1 cellular context compared by ENCODE assay signal in the genomic region with DNA sequence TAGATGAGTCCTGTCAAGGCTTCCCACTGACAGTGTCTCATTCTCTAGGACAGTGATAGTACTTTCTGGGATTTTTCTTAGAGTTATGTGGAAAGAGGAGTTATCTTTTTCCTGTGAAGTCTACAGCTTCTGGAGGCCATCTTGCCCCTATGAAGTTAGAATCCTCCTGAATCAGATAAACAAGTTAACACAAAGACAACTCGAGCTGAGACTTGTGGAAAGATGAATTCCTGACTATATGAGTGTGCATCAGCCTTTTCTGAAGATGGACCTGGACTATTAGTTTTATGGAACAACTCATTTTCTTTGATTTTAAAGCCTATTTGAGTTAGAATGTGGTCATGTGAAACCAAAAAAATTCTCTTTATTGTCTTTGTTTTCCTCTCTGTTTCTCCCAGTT.
TF ChIP-seq lines count a peak whose summit lies in the region.

No MANE protein-coding gene starts in this region.

TF ChIP-seq in H1, 55 proteins besides CTCF, POLR2A, EP300 and RAD21:
- TF ChIP-seq SP1 (IDR thresholded peaks at IDR 0.05; ENCODE audit: low read depth, low read length) (no peak), POLR2AphosphoS5 (IDR thresholded peaks at IDR 0.05; ENCODE audit: low read depth, low read length) (no peak), RBBP5 (IDR thresholded peaks at IDR 0.05; ENCODE audit: borderline replicate concordance, low read depth, low read length) (no peak), EZH2 (IDR thresholded peaks at IDR 0.05; ENCODE audit: low read depth, low read length, severe bottlenecking) (no peak), RXRA (IDR thresholded peaks at IDR 0.05; ENCODE audit: insufficient read depth, low read depth, low read length) (no peak), SRF (IDR thresholded peaks at IDR 0.05; ENCODE audit: low read depth, low read length) (no peak), CREB1 (IDR thresholded peaks at IDR 0.05) (no peak), NANOG (IDR thresholded peaks at IDR 0.05; ENCODE audit: insufficient read depth, low read depth, low read length, poor library complexity, severe bottlenecking) (no peak), BRCA1 (IDR thresholded peaks at IDR 0.05; ENCODE audit: low read depth, low read length) (no peak), CHD2 (IDR thresholded peaks at IDR 0.05; ENCODE audit: low read length) (no peak), KDM4A (IDR thresholded peaks at IDR 0.05; ENCODE audit: low read depth, low read length, severe bottlenecking) (no peak), ASH2L (IDR thresholded peaks at IDR 0.05; ENCODE audit: low read length) (no peak), SIRT6 (IDR thresholded peaks at IDR 0.05; ENCODE audit: low read length) (no peak), PHF8 (conservative IDR thresholded peaks at IDR 0.05; ENCODE audit: low read depth, low read length) (no peak), CEBPB (IDR thresholded peaks at IDR 0.05; ENCODE audit: low read depth, low read length) (no peak)
- TF ChIP-seq, protein P1, sequence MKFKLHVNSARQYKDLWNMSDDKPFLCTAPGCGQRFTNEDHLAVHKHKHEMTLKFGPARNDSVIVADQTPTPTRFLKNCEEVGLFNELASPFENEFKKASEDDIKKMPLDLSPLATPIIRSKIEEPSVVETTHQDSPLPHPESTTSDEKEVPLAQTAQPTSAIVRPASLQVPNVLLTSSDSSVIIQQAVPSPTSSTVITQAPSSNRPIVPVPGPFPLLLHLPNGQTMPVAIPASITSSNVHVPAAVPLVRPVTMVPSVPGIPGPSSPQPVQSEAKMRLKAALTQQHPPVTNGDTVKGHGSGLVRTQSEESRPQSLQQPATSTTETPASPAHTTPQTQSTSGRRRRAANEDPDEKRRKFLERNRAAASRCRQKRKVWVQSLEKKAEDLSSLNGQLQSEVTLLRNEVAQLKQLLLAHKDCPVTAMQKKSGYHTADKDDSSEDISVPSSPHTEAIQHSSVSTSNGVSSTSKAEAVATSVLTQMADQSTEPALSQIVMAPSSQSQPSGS (IDR thresholded peaks at IDR 0.05; ENCODE audit: low read length), result no peak
